Comparison of ENCODE assay signal across 1 cellular context in the genomic region with DNA sequence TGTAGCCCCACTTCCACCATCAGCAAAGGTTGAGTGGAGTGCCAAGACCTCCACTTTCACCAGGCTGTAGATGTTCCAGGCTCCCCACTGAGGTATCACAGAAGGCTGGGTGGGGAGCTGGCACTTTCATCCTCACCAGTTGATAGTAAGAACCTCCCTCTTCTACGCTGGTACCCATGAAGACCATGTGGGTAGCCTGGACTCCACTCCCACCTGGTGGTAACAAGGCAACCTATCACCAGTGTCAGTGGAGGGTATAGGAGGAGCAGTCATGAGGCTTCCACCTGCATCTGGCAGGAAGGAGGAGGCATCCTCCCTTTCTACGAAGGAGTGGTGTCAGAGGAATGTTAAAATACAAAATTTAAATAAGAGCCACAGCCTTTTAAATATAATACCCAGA.
TF ChIP-seq lines count a peak whose summit lies in the region.

No MANE protein-coding gene starts in this region.

TF ChIP-seq in SK-N-SH treated with all-trans-retinoic acid at 6 μM for 48 hours, 23 proteins besides CTCF, POLR2A, EP300 and RAD21 (continued from another document):
- TF ChIP-seq, protein P1, sequence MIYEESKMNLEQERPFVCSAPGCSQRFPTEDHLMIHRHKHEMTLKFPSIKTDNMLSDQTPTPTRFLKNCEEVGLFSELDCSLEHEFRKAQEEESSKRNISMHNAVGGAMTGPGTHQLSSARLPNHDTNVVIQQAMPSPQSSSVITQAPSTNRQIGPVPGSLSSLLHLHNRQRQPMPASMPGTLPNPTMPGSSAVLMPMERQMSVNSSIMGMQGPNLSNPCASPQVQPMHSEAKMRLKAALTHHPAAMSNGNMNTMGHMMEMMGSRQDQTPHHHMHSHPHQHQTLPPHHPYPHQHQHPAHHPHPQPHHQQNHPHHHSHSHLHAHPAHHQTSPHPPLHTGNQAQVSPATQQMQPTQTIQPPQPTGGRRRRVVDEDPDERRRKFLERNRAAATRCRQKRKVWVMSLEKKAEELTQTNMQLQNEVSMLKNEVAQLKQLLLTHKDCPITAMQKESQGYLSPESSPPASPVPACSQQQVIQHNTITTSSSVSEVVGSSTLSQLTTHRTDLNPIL (CRISPR knock-in tag; IDR thresholded peaks at IDR 0.05; ENCODE audit: low read depth) = no peak
- TF ChIP-seq ZNF70 (CRISPR knock-in tag; IDR thresholded peaks at IDR 0.05) (no peak), CSDC2 (CRISPR knock-in tag; IDR thresholded peaks at IDR 0.05) (no peak), ESRRG (CRISPR knock-in tag; IDR thresholded peaks at IDR 0.05) (no peak), ZFP30 (CRISPR knock-in tag; IDR thresholded peaks at IDR 0.05) (no peak), BACH2 (CRISPR knock-in tag; IDR thresholded peaks at IDR 0.05; ENCODE audit: borderline replicate concordance) (no peak), GLIS3 (CRISPR knock-in tag; IDR thresholded peaks at IDR 0.05) (no peak), ISL1 (CRISPR knock-in tag; IDR thresholded peaks at IDR 0.05) (no peak), ZNF565 (CRISPR knock-in tag; conservative IDR thresholded peaks at IDR 0.05; ENCODE audit: low read depth) (no peak), ZNF8 (CRISPR knock-in tag; IDR thresholded peaks at IDR 0.05) (no peak), TOX (CRISPR knock-in tag; IDR thresholded peaks at IDR 0.05; ENCODE audit: borderline replicate concordance) (no peak), SNAI2 (CRISPR knock-in tag; IDR thresholded peaks at IDR 0.05) (no peak), ZFP3 (CRISPR knock-in tag; IDR thresholded peaks at IDR 0.05) (no peak)
- TF ChIP-seq, protein P2, sequence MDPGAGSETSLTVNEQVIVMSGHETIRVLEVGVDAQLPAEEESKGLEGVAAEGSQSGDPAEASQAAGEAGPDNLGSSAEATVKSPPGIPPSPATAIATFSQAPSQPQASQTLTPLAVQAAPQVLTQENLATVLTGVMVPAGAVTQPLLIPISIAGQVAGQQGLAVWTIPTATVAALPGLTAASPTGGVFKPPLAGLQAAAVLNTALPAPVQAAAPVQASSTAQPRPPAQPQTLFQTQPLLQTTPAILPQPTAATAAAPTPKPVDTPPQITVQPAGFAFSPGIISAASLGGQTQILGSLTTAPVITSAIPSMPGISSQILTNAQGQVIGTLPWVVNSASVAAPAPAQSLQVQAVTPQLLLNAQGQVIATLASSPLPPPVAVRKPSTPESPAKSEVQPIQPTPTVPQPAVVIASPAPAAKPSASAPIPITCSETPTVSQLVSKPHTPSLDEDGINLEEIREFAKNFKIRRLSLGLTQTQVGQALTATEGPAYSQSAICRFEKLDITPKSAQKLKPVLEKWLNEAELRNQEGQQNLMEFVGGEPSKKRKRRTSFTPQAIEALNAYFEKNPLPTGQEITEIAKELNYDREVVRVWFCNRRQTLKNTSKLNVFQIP (CRISPR knock-in tag; IDR thresholded peaks at IDR 0.05; ENCODE audit: borderline replicate concordance, low read depth) = no peak
- TF ChIP-seq, protein P3, sequence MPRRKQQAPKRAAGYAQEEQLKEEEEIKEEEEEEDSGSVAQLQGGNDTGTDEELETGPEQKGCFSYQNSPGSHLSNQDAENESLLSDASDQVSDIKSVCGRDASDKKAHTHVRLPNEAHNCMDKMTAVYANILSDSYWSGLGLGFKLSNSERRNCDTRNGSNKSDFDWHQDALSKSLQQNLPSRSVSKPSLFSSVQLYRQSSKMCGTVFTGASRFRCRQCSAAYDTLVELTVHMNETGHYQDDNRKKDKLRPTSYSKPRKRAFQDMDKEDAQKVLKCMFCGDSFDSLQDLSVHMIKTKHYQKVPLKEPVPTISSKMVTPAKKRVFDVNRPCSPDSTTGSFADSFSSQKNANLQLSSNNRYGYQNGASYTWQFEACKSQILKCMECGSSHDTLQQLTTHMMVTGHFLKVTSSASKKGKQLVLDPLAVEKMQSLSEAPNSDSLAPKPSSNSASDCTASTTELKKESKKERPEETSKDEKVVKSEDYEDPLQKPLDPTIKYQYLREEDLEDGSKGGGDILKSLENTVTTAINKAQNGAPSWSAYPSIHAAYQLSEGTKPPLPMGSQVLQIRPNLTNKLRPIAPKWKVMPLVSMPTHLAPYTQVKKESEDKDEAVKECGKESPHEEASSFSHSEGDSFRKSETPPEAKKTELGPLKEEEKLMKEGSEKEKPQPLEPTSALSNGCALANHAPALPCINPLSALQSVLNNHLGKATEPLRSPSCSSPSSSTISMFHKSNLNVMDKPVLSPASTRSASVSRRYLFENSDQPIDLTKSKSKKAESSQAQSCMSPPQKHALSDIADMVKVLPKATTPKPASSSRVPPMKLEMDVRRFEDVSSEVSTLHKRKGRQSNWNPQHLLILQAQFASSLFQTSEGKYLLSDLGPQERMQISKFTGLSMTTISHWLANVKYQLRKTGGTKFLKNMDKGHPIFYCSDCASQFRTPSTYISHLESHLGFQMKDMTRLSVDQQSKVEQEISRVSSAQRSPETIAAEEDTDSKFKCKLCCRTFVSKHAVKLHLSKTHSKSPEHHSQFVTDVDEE (CRISPR knock-in tag; IDR thresholded peaks at IDR 0.05) = no peak
